In the genomic region with DNA sequence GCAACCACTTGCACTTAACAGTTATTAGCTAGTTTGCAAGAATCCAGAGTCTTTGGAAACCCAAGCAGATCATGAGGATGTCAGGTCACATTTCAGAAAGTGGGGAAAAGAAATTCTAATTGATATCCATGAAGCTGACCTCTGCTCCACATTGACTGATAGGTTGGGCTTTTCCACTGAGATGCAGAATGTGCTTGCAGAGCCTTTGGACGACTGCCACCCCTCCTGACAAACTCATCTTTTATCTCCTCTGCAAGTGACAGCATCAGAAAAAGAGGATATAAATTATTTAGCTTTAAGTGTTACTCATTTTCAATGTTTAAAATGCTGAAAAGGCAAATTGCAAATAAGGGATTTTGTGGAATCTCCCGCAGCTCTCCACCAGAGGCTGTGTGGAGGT, we compare ENCODE assay signal across 22 cellular contexts.
DNase-seq lines count a peak whose midpoint lies in the region; ATAC-seq and TF ChIP-seq lines count a peak whose summit lies in the region.
"Had no signal": no experiment of that assay in that cellular context is flagged by ENCODE, and none has a peak within 500 bp of the region (broad histone marks: within the 10 kb centered on the region; RNA-seq: fewer than 3 reads in every experiment).

No MANE protein-coding gene starts in this region.

- H3K4me3 ChIP-seq in endodermal cell (ENCODE audit: low read length) = no peak overlapping the region
- H3K4me3 ChIP-seq: BLaER1 had no signal

- H3K27me3 Mint-ChIP-seq in endodermal cell (ENCODE audit: insufficient read depth) = no peaks in the 10 kb centered on the region
- H3K27me3 Mint-ChIP-seq: CD4-positive, alpha-beta T cell had no signal

- ATAC-seq in HG02840 (IDR thresholded peaks at IDR 0.05; ENCODE audit: low FRiP score, unreplicated experiment) = no peak
- ATAC-seq: PC-3 had no signal

- peak; percentile 26 for TF ChIP-seq CTCF in endodermal cell (conservative IDR thresholded peaks at IDR 0.05)

- no peaks in the 10 kb centered on the region for H3K27me3 ChIP-seq in endodermal cell (ENCODE audit: control insufficient read depth, insufficient read depth, low read length, poor library complexity, severe bottlenecking)
- H3K27me3 ChIP-seq: BLaER1 had no signal

- no peak overlapping the region for H3K27ac ChIP-seq in endodermal cell (ENCODE audit: low read depth, low read length)
- peak overlapping the region; percentile 50 for H3K27ac ChIP-seq in temporal lobe (ENCODE audit: low read depth, low read length)
- H3K27ac ChIP-seq: BLaER1 had no signal

- no peak overlapping the region for H3K4me3 Mint-ChIP-seq in endodermal cell
- H3K4me3 Mint-ChIP-seq: CD4-positive, alpha-beta T cell; HFFc6 had no signal

- no peak overlapping the region for H3K27ac Mint-ChIP-seq in endodermal cell
- H3K27ac Mint-ChIP-seq: CD4-positive, alpha-beta T cell; HFFc6 had no signal

- H3K9me3 Mint-ChIP-seq in endodermal cell = peaks cover 4% of the 10 kb centered on the region
- H3K9me3 Mint-ChIP-seq: HFFc6 had no signal

- no peak overlapping the region for H3K9ac ChIP-seq in endodermal cell (ENCODE audit: extremely low read depth, low read length, poor library complexity, severe bottlenecking)
- H3K9ac ChIP-seq: BLaER1 had no signal

- peak; percentile 7 for DNase-seq in OCI-M1 (lab: John Stamatoyannopoulos, UW)
- DNase-seq in endodermal cell = no peak
- peak; percentile 44 for DNase-seq in midbrain (lab: John Stamatoyannopoulos, UW)
- DNase-seq in NCI-H146 treated with DMSO at 0.1 percent for 48 hours (lab: John Stamatoyannopoulos, UW; ENCODE audit: unreplicated experiment) = no peak
- no peak for DNase-seq in NCI-H2196 (lab: John Stamatoyannopoulos, UW; ENCODE audit: unreplicated experiment)
- DNase-seq: CD4-positive, alpha-beta T cell; COR-L47; DMS79; H7; HFFc6; KBM-7; NCI-H1092 treated with DMSO at 0.1 percent for 48 hours; NCI-H1436 treated with DMSO at 0.1 percent for 48 hours; NCI-H2029; NCI-H2171; NCI-H524 treated with DMSO at 0.1 percent for 48 hours; PC-3; RPMI8226; SHP77 had no signal

- H3K36me3 ChIP-seq in endodermal cell (ENCODE audit: control insufficient read depth, insufficient read depth, low read length) = no peaks in the 10 kb centered on the region
- H3K36me3 ChIP-seq: BLaER1 had no signal

- WGBS in endodermal cell (ENCODE audit: insufficient coverage in 1 of 2, insufficient read length in 1 of 2), 2 experiments = 75 to 97% methylated on average over 1 to 2 of the region's 2 CpGs

- peaks cover 5% of the 10 kb centered on the region for H3K4me1 ChIP-seq in endodermal cell (ENCODE audit: control insufficient read depth, insufficient read depth, low read length)
- H3K4me1 ChIP-seq: BLaER1 had no signal

- H3K36me3 Mint-ChIP-seq in endodermal cell (ENCODE audit: low read depth) = no peaks in the 10 kb centered on the region

- H3K4me1 Mint-ChIP-seq in endodermal cell = peaks cover 23% of the 10 kb centered on the region

- no peaks in the 10 kb centered on the region for H3K9me3 ChIP-seq in endodermal cell (ENCODE audit: control insufficient read depth, low read length)
- H3K9me3 ChIP-seq: BLaER1 had no signal

Comparison
In these comparisons a context has a peak if more than half of its experiments do, and no peak if none do; other contexts are left out.
1. DNase-seq: peak in OCI-M1 (single experiment) and midbrain (single experiment); none in endodermal cell (single experiment), NCI-H146 treated with DMSO at 0.1 percent for 48 hours (single experiment) and NCI-H2196 (single experiment).